Comparison of ENCODE assay signal across 1 cellular context in the genomic region with DNA sequence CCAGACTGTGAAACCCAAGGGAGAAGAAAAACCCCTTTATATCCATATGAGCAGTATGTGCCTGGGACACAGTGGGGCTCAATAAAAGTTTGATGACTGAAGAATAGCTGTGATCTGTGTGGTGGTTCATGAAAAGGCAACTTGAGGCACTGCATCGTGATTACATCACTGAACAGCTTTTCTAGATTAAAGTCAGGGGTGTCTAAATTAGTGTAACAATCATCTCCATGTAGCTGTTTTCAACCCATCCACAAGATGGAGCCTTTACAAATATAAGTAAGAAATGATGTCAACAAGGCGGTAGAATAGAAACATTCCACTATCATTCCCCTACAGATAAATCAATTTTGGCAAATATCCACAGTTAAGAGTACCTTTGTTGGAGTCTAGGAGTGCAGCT.
TF ChIP-seq lines count a peak whose summit lies in the region.

No MANE protein-coding gene starts in this region.

TF ChIP-seq in HepG2, 621 proteins besides CTCF, POLR2A, EP300 and RAD21 (continued from another document):
- TF ChIP-seq, protein P1, sequence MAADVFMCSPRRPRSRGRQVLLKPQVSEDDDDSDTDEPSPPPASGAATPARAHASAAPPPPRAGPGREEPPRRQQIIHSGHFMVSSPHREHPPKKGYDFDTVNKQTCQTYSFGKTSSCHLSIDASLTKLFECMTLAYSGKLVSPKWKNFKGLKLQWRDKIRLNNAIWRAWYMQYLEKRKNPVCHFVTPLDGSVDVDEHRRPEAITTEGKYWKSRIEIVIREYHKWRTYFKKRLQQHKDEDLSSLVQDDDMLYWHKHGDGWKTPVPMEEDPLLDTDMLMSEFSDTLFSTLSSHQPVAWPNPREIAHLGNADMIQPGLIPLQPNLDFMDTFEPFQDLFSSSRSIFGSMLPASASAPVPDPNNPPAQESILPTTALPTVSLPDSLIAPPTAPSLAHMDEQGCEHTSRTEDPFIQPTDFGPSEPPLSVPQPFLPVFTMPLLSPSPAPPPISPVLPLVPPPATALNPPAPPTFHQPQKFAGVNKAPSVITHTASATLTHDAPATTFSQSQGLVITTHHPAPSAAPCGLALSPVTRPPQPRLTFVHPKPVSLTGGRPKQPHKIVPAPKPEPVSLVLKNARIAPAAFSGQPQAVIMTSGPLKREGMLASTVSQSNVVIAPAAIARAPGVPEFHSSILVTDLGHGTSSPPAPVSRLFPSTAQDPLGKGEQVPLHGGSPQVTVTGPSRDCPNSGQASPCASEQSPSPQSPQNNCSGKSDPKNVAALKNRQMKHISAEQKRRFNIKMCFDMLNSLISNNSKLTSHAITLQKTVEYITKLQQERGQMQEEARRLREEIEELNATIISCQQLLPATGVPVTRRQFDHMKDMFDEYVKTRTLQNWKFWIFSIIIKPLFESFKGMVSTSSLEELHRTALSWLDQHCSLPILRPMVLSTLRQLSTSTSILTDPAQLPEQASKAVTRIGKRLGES (CRISPR knock-in tag; IDR thresholded peaks at IDR 0.05; ENCODE audit: borderline replicate concordance) = no peak
- TF ChIP-seq ZNF382 (CRISPR knock-in tag; IDR thresholded peaks at IDR 0.05; ENCODE audit: borderline replicate concordance) (no peak), ZFYVE20 (CRISPR knock-in tag; IDR thresholded peaks at IDR 0.05; ENCODE audit: borderline replicate concordance, low read depth) (no peak), JARID2 (CRISPR knock-in tag; IDR thresholded peaks at IDR 0.05; ENCODE audit: insufficient replicate concordance) (no peak), ZNF256 (CRISPR knock-in tag; conservative IDR thresholded peaks at IDR 0.05) (no peak), ZNF616 (CRISPR knock-in tag; IDR thresholded peaks at IDR 0.05; ENCODE audit: low read depth) (no peak), RARA (CRISPR knock-in tag; IDR thresholded peaks at IDR 0.05) (no peak), ETV6 (CRISPR knock-in tag; conservative IDR thresholded peaks at IDR 0.05) (no peak), KLF13 (CRISPR knock-in tag; IDR thresholded peaks at IDR 0.05) (no peak), ZNF780A (CRISPR knock-in tag; IDR thresholded peaks at IDR 0.05) (no peak), CBFB (CRISPR knock-in tag; IDR thresholded peaks at IDR 0.05) (no peak), RXRA (CRISPR knock-in tag; IDR thresholded peaks at IDR 0.05) (no peak)
- TF ChIP-seq, protein P2, sequence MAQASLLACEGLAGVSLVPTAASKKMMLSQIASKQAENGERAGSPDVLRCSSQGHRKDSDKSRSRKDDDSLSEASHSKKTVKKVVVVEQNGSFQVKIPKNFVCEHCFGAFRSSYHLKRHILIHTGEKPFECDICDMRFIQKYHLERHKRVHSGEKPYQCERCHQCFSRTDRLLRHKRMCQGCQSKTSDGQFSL (CRISPR knock-in tag; IDR thresholded peaks at IDR 0.05) = no peak
- TF ChIP-seq, protein P3, sequence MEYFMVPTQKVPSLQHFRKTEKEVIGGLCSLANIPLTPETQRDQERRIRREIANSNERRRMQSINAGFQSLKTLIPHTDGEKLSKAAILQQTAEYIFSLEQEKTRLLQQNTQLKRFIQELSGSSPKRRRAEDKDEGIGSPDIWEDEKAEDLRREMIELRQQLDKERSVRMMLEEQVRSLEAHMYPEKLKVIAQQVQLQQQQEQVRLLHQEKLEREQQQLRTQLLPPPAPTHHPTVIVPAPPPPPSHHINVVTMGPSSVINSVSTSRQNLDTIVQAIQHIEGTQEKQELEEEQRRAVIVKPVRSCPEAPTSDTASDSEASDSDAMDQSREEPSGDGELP (IDR thresholded peaks at IDR 0.05; ENCODE audit: borderline replicate concordance, low read depth) = no peak
- TF ChIP-seq, protein P4, sequence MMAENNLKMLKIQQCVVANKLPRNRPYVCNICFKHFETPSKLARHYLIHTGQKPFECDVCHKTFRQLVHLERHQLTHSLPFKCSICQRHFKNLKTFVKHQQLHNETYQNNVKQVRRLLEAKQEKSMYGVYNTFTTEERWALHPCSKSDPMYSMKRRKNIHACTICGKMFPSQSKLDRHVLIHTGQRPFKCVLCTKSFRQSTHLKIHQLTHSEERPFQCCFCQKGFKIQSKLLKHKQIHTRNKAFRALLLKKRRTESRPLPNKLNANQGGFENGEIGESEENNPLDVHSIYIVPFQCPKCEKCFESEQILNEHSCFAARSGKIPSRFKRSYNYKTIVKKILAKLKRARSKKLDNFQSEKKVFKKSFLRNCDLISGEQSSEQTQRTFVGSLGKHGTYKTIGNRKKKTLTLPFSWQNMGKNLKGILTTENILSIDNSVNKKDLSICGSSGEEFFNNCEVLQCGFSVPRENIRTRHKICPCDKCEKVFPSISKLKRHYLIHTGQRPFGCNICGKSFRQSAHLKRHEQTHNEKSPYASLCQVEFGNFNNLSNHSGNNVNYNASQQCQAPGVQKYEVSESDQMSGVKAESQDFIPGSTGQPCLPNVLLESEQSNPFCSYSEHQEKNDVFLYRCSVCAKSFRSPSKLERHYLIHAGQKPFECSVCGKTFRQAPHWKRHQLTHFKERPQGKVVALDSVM (CRISPR knock-in tag; IDR thresholded peaks at IDR 0.05) = no peak
- TF ChIP-seq, protein P5, sequence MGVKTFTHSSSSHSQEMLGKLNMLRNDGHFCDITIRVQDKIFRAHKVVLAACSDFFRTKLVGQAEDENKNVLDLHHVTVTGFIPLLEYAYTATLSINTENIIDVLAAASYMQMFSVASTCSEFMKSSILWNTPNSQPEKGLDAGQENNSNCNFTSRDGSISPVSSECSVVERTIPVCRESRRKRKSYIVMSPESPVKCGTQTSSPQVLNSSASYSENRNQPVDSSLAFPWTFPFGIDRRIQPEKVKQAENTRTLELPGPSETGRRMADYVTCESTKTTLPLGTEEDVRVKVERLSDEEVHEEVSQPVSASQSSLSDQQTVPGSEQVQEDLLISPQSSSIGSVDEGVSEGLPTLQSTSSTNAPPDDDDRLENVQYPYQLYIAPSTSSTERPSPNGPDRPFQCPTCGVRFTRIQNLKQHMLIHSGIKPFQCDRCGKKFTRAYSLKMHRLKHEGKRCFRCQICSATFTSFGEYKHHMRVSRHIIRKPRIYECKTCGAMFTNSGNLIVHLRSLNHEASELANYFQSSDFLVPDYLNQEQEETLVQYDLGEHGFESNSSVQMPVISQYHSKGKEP (CRISPR knock-in tag; IDR thresholded peaks at IDR 0.05) = no peak
TF ChIP-seq in HepG2: peak in this region for 0.
